1 cellular context compared by ENCODE assay signal in the genomic region with DNA sequence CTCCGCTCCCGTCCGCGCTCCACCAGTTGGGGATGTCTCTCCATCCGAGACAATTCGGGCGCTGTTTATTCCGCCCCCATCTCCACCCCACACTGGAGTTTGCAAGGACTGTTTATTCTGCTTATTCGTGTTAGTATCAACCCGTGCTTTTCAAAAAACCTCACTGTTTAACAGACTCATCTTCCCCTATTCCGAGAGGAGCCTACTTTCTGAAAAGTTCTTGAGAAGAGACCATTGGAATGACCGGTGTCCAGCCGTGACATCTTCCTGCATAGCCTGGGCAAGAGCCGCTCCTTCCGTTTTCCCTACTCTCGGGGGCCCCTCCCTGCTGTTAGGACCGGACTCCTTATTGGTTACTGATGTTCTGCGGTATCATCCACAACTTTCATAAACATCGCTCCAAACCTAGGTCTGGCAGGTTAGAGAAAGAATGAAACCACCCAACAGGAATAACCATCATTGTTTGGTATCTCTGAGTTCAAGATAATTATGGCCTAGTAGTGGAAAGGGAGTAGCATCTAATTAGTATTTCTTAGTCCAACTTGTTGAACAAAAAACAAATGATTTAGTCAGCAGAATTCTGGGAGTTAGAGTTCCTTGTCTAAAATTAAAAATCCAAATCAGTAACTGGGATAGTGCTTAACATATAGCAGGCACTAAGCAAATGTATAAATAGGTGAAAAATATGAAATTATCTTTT.
TF ChIP-seq lines count a peak whose summit lies in the region.

No MANE protein-coding gene starts in this region.

TF ChIP-seq in IMR-90, 13 proteins besides CTCF, POLR2A, EP300 and RAD21:
- TF ChIP-seq MXI1 (IDR thresholded peaks at IDR 0.05; ENCODE audit: borderline replicate concordance, low read depth, low read length) (no peak), MAFK (IDR thresholded peaks at IDR 0.05; ENCODE audit: low read depth, low read length) (peak; percentile 55), BHLHE40 (IDR thresholded peaks at IDR 0.05; ENCODE audit: low read depth, low read length) (no peak), MAZ (IDR thresholded peaks at IDR 0.05; ENCODE audit: borderline replicate concordance, low read depth, low read length) (peak; percentile 71; the same call in 1 of the 2 replicates)
- TF ChIP-seq, protein P1, sequence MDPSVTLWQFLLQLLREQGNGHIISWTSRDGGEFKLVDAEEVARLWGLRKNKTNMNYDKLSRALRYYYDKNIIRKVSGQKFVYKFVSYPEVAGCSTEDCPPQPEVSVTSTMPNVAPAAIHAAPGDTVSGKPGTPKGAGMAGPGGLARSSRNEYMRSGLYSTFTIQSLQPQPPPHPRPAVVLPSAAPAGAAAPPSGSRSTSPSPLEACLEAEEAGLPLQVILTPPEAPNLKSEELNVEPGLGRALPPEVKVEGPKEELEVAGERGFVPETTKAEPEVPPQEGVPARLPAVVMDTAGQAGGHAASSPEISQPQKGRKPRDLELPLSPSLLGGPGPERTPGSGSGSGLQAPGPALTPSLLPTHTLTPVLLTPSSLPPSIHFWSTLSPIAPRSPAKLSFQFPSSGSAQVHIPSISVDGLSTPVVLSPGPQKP (IDR thresholded peaks at IDR 0.05; ENCODE audit: borderline replicate concordance, low read depth, low read length) = no peak
- TF ChIP-seq, protein P2, sequence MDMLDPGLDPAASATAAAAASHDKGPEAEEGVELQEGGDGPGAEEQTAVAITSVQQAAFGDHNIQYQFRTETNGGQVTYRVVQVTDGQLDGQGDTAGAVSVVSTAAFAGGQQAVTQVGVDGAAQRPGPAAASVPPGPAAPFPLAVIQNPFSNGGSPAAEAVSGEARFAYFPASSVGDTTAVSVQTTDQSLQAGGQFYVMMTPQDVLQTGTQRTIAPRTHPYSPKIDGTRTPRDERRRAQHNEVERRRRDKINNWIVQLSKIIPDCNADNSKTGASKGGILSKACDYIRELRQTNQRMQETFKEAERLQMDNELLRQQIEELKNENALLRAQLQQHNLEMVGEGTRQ (IDR thresholded peaks at IDR 0.05; ENCODE audit: low read depth, low read length) = 0 out of 2 replicates have a peak, but pooled peaks have one; percentile 1
